Comparison of ENCODE assay signal across 1 cellular context in genomic region chr5:178123987-178124925, GRCh38.
TF ChIP-seq lines count a peak whose summit lies in the region.

No MANE protein-coding gene starts in this region.

TF ChIP-seq in GM12878, 131 proteins besides CTCF, POLR2A, EP300 and RAD21:
- no peak for TF ChIP-seq MEF2B (IDR thresholded peaks at IDR 0.05; ENCODE audit: partially characterized antibody, poor library complexity, severe bottlenecking)
- no peak for TF ChIP-seq FOXK2 (IDR thresholded peaks at IDR 0.05)
- no peak for TF ChIP-seq CUX1 (IDR thresholded peaks at IDR 0.05; ENCODE audit: insufficient replicate concordance, low read depth, low read length)
- no peak for TF ChIP-seq GABPA (IDR thresholded peaks at IDR 0.05; ENCODE audit: low read depth)
- no peak for TF ChIP-seq STAT3 (IDR thresholded peaks at IDR 0.05; ENCODE audit: low read depth, low read length)
- TF ChIP-seq PRDM15 (CRISPR knock-in tag; IDR thresholded peaks at IDR 0.05): no peak
- TF ChIP-seq SREBF1 (IDR thresholded peaks at IDR 0.05; ENCODE audit: low read length): no peak
- no peak for TF ChIP-seq FOS (IDR thresholded peaks at IDR 0.05; ENCODE audit: borderline replicate concordance, extremely low read depth, insufficient read length)
- TF ChIP-seq YBX1 (IDR thresholded peaks at IDR 0.05): no peak
- TF ChIP-seq, protein P1, sequence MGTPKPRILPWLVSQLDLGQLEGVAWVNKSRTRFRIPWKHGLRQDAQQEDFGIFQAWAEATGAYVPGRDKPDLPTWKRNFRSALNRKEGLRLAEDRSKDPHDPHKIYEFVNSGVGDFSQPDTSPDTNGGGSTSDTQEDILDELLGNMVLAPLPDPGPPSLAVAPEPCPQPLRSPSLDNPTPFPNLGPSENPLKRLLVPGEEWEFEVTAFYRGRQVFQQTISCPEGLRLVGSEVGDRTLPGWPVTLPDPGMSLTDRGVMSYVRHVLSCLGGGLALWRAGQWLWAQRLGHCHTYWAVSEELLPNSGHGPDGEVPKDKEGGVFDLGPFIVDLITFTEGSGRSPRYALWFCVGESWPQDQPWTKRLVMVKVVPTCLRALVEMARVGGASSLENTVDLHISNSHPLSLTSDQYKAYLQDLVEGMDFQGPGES (IDR thresholded peaks at IDR 0.05): no peak
- no peak for TF ChIP-seq RB1 (IDR thresholded peaks at IDR 0.05; ENCODE audit: borderline replicate concordance)
- no peak for TF ChIP-seq EZH2 (IDR thresholded peaks at IDR 0.05; ENCODE audit: borderline replicate concordance, control insufficient read depth, low read depth, low read length)
- no peak for TF ChIP-seq MXI1 (IDR thresholded peaks at IDR 0.05; ENCODE audit: low read depth, low read length)
- TF ChIP-seq, protein P2, sequence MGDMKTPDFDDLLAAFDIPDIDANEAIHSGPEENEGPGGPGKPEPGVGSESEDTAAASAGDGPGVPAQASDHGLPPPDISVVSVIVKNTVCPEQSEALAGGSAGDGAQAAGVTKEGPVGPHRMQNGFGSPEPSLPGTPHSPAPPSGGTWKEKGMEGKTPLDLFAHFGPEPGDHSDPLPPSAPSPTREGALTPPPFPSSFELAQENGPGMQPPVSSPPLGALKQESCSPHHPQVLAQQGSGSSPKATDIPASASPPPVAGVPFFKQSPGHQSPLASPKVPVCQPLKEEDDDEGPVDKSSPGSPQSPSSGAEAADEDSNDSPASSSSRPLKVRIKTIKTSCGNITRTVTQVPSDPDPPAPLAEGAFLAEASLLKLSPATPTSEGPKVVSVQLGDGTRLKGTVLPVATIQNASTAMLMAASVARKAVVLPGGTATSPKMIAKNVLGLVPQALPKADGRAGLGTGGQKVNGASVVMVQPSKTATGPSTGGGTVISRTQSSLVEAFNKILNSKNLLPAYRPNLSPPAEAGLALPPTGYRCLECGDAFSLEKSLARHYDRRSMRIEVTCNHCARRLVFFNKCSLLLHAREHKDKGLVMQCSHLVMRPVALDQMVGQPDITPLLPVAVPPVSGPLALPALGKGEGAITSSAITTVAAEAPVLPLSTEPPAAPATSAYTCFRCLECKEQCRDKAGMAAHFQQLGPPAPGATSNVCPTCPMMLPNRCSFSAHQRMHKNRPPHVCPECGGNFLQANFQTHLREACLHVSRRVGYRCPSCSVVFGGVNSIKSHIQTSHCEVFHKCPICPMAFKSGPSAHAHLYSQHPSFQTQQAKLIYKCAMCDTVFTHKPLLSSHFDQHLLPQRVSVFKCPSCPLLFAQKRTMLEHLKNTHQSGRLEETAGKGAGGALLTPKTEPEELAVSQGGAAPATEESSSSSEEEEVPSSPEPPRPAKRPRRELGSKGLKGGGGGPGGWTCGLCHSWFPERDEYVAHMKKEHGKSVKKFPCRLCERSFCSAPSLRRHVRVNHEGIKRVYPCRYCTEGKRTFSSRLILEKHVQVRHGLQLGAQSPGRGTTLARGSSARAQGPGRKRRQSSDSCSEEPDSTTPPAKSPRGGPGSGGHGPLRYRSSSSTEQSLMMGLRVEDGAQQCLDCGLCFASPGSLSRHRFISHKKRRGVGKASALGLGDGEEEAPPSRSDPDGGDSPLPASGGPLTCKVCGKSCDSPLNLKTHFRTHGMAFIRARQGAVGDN (IDR thresholded peaks at IDR 0.05): no peak
- TF ChIP-seq POLR2AphosphoS5 (IDR thresholded peaks at IDR 0.05; ENCODE audit: low read length): no peak
- no peak for TF ChIP-seq CBFB (IDR thresholded peaks at IDR 0.05; ENCODE audit: low read depth)
- no peak for TF ChIP-seq ZNF274 (IDR thresholded peaks at IDR 0.05; ENCODE audit: insufficient read depth, insufficient read length)
